ENCODE assay signal across 24 cellular contexts in genomic region chr22:37068859-37069258, GRCh38. TPM values are rescaled to one million over a fixed set of nuclear protein-coding genes. Genes with fewer than 3 reads are reported as not detected.
DNase-seq lines count a peak whose midpoint lies in the region; ATAC-seq and TF ChIP-seq lines count a peak whose summit lies in the region.
"Had no signal": no experiment of that assay in that cellular context is flagged by ENCODE, and none has a peak within 500 bp of the region (broad histone marks: within the 10 kb centered on the region; RNA-seq: fewer than 3 reads in every experiment).

No MANE protein-coding gene starts in this region.

- no peak for TF ChIP-seq CTCF in glutamatergic neuron (IDR thresholded peaks at IDR 0.05; ENCODE audit: partially characterized antibody, unreplicated experiment)
- no peak for TF ChIP-seq CTCF in Peyer's patch (IDR thresholded peaks at IDR 0.05)

- H3K27me3 Mint-ChIP-seq in glutamatergic neuron (ENCODE audit: unreplicated experiment) = peaks cover 8% of the 10 kb centered on the region
- peaks cover 2 to 19% (median 10%) of the 10 kb centered on the region in 5 donors for H3K27me3 Mint-ChIP-seq in naive thymus-derived CD8-positive, alpha-beta T cell

- peak; percentile 45 to 50 for ATAC-seq in naive thymus-derived CD8-positive, alpha-beta T cell
- ATAC-seq in HG03045 (IDR thresholded peaks at IDR 0.05; ENCODE audit: unreplicated experiment) = no peak
- ATAC-seq: gastrocnemius medialis; naive thymus-derived CD4-positive, alpha-beta T cell had no signal

- H3K9ac ChIP-seq in GM23248 (no peak overlapping the region), HUES64 (ENCODE audit: low read depth, low read length) (no peak overlapping the region; the same call in 1 of the 2 replicates)

- H3K27ac Mint-ChIP-seq in glutamatergic neuron (ENCODE audit: unreplicated experiment) = no peak overlapping the region
- no peak overlapping the region for H3K27ac Mint-ChIP-seq in naive thymus-derived CD8-positive, alpha-beta T cell
- H3K27ac Mint-ChIP-seq: activated CD4-positive, alpha-beta memory T cell treated with anti-CD3 and anti-CD28 coated beads for 36 hours; activated naive CD8-positive, alpha-beta T cell; B cell; brain; naive thymus-derived CD4-positive, alpha-beta T cell had no signal

- H3K36me3 Mint-ChIP-seq in glutamatergic neuron (ENCODE audit: unreplicated experiment) = no peaks in the 10 kb centered on the region
- H3K36me3 Mint-ChIP-seq in naive thymus-derived CD8-positive, alpha-beta T cell = no peaks in the 10 kb centered on the region
- H3K36me3 Mint-ChIP-seq: brain had no signal

- WGBS in GM23248 (ENCODE audit: low coverage in 1 of 2, low lambda C conversion rate in 2 of 2, missing lambda C conversion rate in 2 of 2), 2 experiments = 2 to 4% methylated on average over 31 to 33 of the region's 36 CpGs
- WGBS in HUES64 = 3% methylated on average over 36 of the region's 36 CpGs

- no peaks in the 10 kb centered on the region for H3K4me1 ChIP-seq in GM23248 (ENCODE audit: insufficient read depth)
- peaks cover 4% of the 10 kb centered on the region; the same call in 1 of the 2 replicates for H3K4me1 ChIP-seq in HUES64 (ENCODE audit: insufficient read depth, low read length)
- H3K4me1 ChIP-seq in Peyer's patch = peaks cover 0 to 7% (median 0%) of the 10 kb centered on the region in 4 donors
- H3K4me1 ChIP-seq: gastrocnemius medialis had no signal

- H3K4me1 Mint-ChIP-seq in glutamatergic neuron (ENCODE audit: low read depth, unreplicated experiment) = peaks cover 6% of the 10 kb centered on the region
- peaks cover 5 to 17% (median 14%) of the 10 kb centered on the region in 4 donors for H3K4me1 Mint-ChIP-seq in naive thymus-derived CD8-positive, alpha-beta T cell
- H3K4me1 Mint-ChIP-seq: B cell, brain had no signal

- H3F3A ChIP-seq in GM23248 (ENCODE audit: insufficient read depth) = no peaks in the 10 kb centered on the region

- H3K4me3 ChIP-seq in GM23248 = no peak overlapping the region
- peak overlapping the region; percentile 51 for H3K4me3 ChIP-seq in HUES64 (ENCODE audit: low read length)
- H3K4me3 ChIP-seq in Peyer's patch = peak overlapping the region in 1 of 4 donors; percentile 26
- H3K4me3 ChIP-seq: coronary artery, gastrocnemius medialis, smooth muscle cell had no signal

- H3K9me3 ChIP-seq in GM23248 (ENCODE audit: low read depth) (no peaks in the 10 kb centered on the region), HUES64 (ENCODE audit: insufficient read depth, low read depth, low read length) (no peaks in the 10 kb centered on the region), Peyer's patch (no peaks in the 10 kb centered on the region)
- H3K9me3 ChIP-seq: gastrocnemius medialis had no signal

- H3K27me3 ChIP-seq in GM23248 (replicated peaks; ENCODE audit: insufficient read depth) = peaks cover 22% of the 10 kb centered on the region
- peaks cover 65% of the 10 kb centered on the region for H3K27me3 ChIP-seq in HUES64 (ENCODE audit: insufficient read depth, low read length)
- peaks cover 0 to 7% of the 10 kb centered on the region in 2 donors for H3K27me3 ChIP-seq in Peyer's patch

- no peaks in the 10 kb centered on the region for H3K9me2 ChIP-seq in GM23248 (ENCODE audit: insufficient read depth)

- H3K27ac ChIP-seq in GM23248 (no peak overlapping the region), HUES64 (ENCODE audit: low read depth, low read length) (no peak overlapping the region), Peyer's patch (no peak overlapping the region)
- H3K27ac ChIP-seq: coronary artery, gastrocnemius medialis, VCaP had no signal

- no peak overlapping the region for H3K4me3 Mint-ChIP-seq in glutamatergic neuron (ENCODE audit: unreplicated experiment)
- H3K4me3 Mint-ChIP-seq in naive thymus-derived CD8-positive, alpha-beta T cell = peak overlapping the region in 1 of 10 donors; percentile 29
- H3K4me3 Mint-ChIP-seq: activated CD4-positive, alpha-beta memory T cell treated with anti-CD3 and anti-CD28 coated beads for 36 hours; activated naive CD8-positive, alpha-beta T cell; B cell; naive thymus-derived CD4-positive, alpha-beta T cell had no signal

- no peak for TF ChIP-seq POLR2A in Peyer's patch (IDR thresholded peaks at IDR 0.05)

- in situ Hi-C loops in GM23248 (cut with MboI) = no loop called here
- in situ Hi-C loops in G401 (cut with HindIII; ENCODE audit: low sequenced_read_pairs) = no loop called here

- no peaks in the 10 kb centered on the region for H3K36me3 ChIP-seq in GM23248 (ENCODE audit: low read depth)
- H3K36me3 ChIP-seq in HUES64 (ENCODE audit: insufficient read depth, low read length) = no peaks in the 10 kb centered on the region
- no peaks in the 10 kb centered on the region for H3K36me3 ChIP-seq in Peyer's patch
- H3K36me3 ChIP-seq: gastrocnemius medialis had no signal

- H2AFZ ChIP-seq in GM23248 = no peak overlapping the region

- H3K4me2 ChIP-seq in GM23248 (ENCODE audit: unreplicated experiment) = no peak overlapping the region
- H3K4me2 ChIP-seq: smooth muscle cell had no signal

- peaks cover 4% of the 10 kb centered on the region for H3K9me3 Mint-ChIP-seq in glutamatergic neuron (ENCODE audit: unreplicated experiment)
- H3K9me3 Mint-ChIP-seq in naive thymus-derived CD8-positive, alpha-beta T cell = no peaks in the 10 kb centered on the region
- H3K9me3 Mint-ChIP-seq: activated CD4-positive, alpha-beta memory T cell treated with anti-CD3 and anti-CD28 coated beads for 36 hours; naive thymus-derived CD4-positive, alpha-beta T cell had no signal

- DNase-seq in GM23248 = peak; percentile 24
- DNase-seq in glutamatergic neuron = peak; percentile 64
- DNase-seq in naive thymus-derived CD8-positive, alpha-beta T cell = no peak
- no peak for DNase-seq in G401 (ENCODE audit: low spot score)
- no peak for DNase-seq in Peyer's patch
- DNase-seq: activated CD4-positive, alpha-beta memory T cell treated with anti-CD3 and anti-CD28 coated beads for 36 hours; Calu3; gastrocnemius medialis; islet precursor cell; naive thymus-derived CD4-positive, alpha-beta T cell; NCI-H2029 treated with DMSO at 0.1 percent for 48 hours; posterior cingulate gyrus; Right ventricle myocardium superior; stimulated activated CD8-positive, alpha-beta memory T cell treated with anti-CD3 and anti-CD28 coated beads, Interleukin-4, amount 100 ng/mL, for 48 hours; T-helper 1 cell had no signal

- POLR2A ChIA-PET in naive thymus-derived CD8-positive, alpha-beta T cell (lab: Charles Lee) = interaction anchor here (1.0 kb wide), 1 partner anchor 93 kb away, joined by 3 read pairs; no protein-coding TSS in a partner anchor

- no peaks in the 10 kb centered on the region for H3K79me2 ChIP-seq in GM23248 (ENCODE audit: insufficient read depth)

- H4K20me1 ChIP-seq in GM23248 (ENCODE audit: insufficient read depth) = no peaks in the 10 kb centered on the region

RNA-seq across cellular contexts. Expression of gene KCTD17, which starts 17.3 kb away (rescaled TPM):
- total RNA-seq in GM23248 (2014; rRNA removed; shearing (Covaris generic)) = 54.8 and 59.6 TPM in 2 replicates
- polyA plus RNA-seq in GM23248 (2016; fragmentation: Nextera tagmentation; extraction: Ambion mirVana) = 41.6 and 45.7 TPM in 2 replicates
- 29.1 TPM for polyA plus RNA-seq in HUES64 (2013, experiment 1 of 2)
- 39.6 TPM for polyA plus RNA-seq in HUES64 (2013, experiment 2 of 2)
- total RNA-seq in glutamatergic neuron (ENCODE audit: unreplicated experiment) = 137 TPM
- total RNA-seq in naive thymus-derived CD8-positive, alpha-beta T cell = 10 to 100 TPM; 26.1 to 26.6 TPM
- 10 to 100 TPM in 2 of 3 donors, 1 to 10 TPM in 1; 9.1 to 12.1 (median 10.3) TPM for polyA plus RNA-seq in naive thymus-derived CD8-positive, alpha-beta T cell
- total RNA-seq in G401 (2014; rRNA removed; shearing (Covaris generic)) = 24.9 and 30.0 TPM in 2 replicates
- total RNA-seq in Peyer's patch = 10 to 100 TPM in 3 of 4 donors, 1 to 10 TPM in 1; 9.5 to 30.5 (median 13.5) TPM

RNA-seq across cellular contexts. Expression of gene TMPRSS6, which starts 40.7 kb away (rescaled TPM):
- total RNA-seq in GM23248 (2014; rRNA removed; shearing (Covaris generic)) = not detected in 2 replicates
- 0.05 and 0.08 TPM in 2 replicates for polyA plus RNA-seq in GM23248 (2016; fragmentation: Nextera tagmentation; extraction: Ambion mirVana)
- polyA plus RNA-seq in HUES64 (2013, experiment 1 of 2) = 0.05 TPM
- not detected for polyA plus RNA-seq in HUES64 (2013, experiment 2 of 2)
- 0.12 TPM for total RNA-seq in glutamatergic neuron (ENCODE audit: unreplicated experiment)
- total RNA-seq in naive thymus-derived CD8-positive, alpha-beta T cell = under 1 TPM; 0.27 to 0.36 TPM
- under 1 TPM; 0.05 to 0.09 (median 0.06) TPM for polyA plus RNA-seq in naive thymus-derived CD8-positive, alpha-beta T cell
- not detected in 2 replicates for total RNA-seq in G401 (2014; rRNA removed; shearing (Covaris generic))
- total RNA-seq in Peyer's patch = under 1 TPM in 2 of 4 donors, not detected in 2; 0.27 to 0.88 TPM
- total RNA-seq: B cell, Calu3, NCI-H460, Right ventricle myocardium superior, smooth muscle cell had no signal
- polyA plus RNA-seq: naive thymus-derived CD4-positive, alpha-beta T cell; smooth muscle cell had no signal

RNA-seq across cellular contexts. Expression of gene MPST, which starts 49.3 kb away (rescaled TPM):
- total RNA-seq in GM23248 (2014; rRNA removed; shearing (Covaris generic)) = 68.2 and 72.0 TPM in 2 replicates
- polyA plus RNA-seq in GM23248 (2016; fragmentation: Nextera tagmentation; extraction: Ambion mirVana) = 48.5 and 50.1 TPM in 2 replicates
- polyA plus RNA-seq in HUES64 (2013, experiment 1 of 2) = 62.1 TPM
- polyA plus RNA-seq in HUES64 (2013, experiment 2 of 2) = 64.7 TPM
- total RNA-seq in glutamatergic neuron (ENCODE audit: unreplicated experiment) (58.8 TPM), Peyer's patch (100 to 1,000 TPM; 128 to 498 (median 394) TPM)
- total RNA-seq in naive thymus-derived CD8-positive, alpha-beta T cell = 1 to 10 TPM; 1.1 to 1.5 TPM
- polyA plus RNA-seq in naive thymus-derived CD8-positive, alpha-beta T cell = 1 to 10 TPM in 2 of 3 donors, under 1 TPM in 1; 0.34 to 9.7 (median 1.8) TPM
- 177 and 203 TPM in 2 replicates for total RNA-seq in G401 (2014; rRNA removed; shearing (Covaris generic))

RNA-seq across cellular contexts. Expression of gene TST, which starts 49.6 kb away (rescaled TPM):
- 44.5 and 46.7 TPM in 2 replicates for total RNA-seq in GM23248 (2014; rRNA removed; shearing (Covaris generic))
- polyA plus RNA-seq in GM23248 (2016; fragmentation: Nextera tagmentation; extraction: Ambion mirVana) = 16.9 and 17.2 TPM in 2 replicates
- polyA plus RNA-seq in HUES64 (2013, experiment 1 of 2) = 23.8 TPM
- 26.7 TPM for polyA plus RNA-seq in HUES64 (2013, experiment 2 of 2)
- 10.4 TPM for total RNA-seq in glutamatergic neuron (ENCODE audit: unreplicated experiment)
- total RNA-seq in naive thymus-derived CD8-positive, alpha-beta T cell = not detected
- 1 to 10 TPM in 1 of 3 donors, not detected in 2; 1.5 TPM for polyA plus RNA-seq in naive thymus-derived CD8-positive, alpha-beta T cell
- 43.2 and 58.2 TPM in 2 replicates for total RNA-seq in G401 (2014; rRNA removed; shearing (Covaris generic))
- 100 to 1,000 TPM in 3 of 4 donors, 10 to 100 TPM in 1; 93.3 to 485 (median 249) TPM for total RNA-seq in Peyer's patch

Comparison
In these comparisons a context has a peak if more than half of its experiments do, and no peak if none do; other contexts are left out.
1. DNase-seq: peak in GM23248 (single experiment) and glutamatergic neuron (single experiment); none in naive thymus-derived CD8-positive, alpha-beta T cell (0 of 10), G401 (single experiment) and Peyer's patch (0 of 3).
2. RNA of gene MPST, which starts 49.3 kb away (total RNA-seq): 128 to 498 TPM in Peyer's patch, 177 to 203 TPM in G401, 68.2 to 72.0 TPM in GM23248 and 58.8 TPM in glutamatergic neuron (single experiment); 1.1 to 1.5 TPM in naive thymus-derived CD8-positive, alpha-beta T cell; every median in the first group is over 10 times any median in the second.